ENCODE assay signal across 1 cellular context in genomic region chr5:134174841-134175839, GRCh38.
TF ChIP-seq lines count a peak whose summit lies in the region.

No MANE protein-coding gene starts in this region.

TF ChIP-seq in IMR-90, 13 proteins besides CTCF, POLR2A, EP300 and RAD21:
- TF ChIP-seq CEBPB (IDR thresholded peaks at IDR 0.05; ENCODE audit: low read depth, low read length) (no peak), NFE2L2 (IDR thresholded peaks at IDR 0.05; ENCODE audit: low read depth, low read length) (peak; percentile 82)
